8 cellular contexts compared by ENCODE assay signal in genomic region chr5:141877478-141878185, GRCh38. TPM values are rescaled to one million over a fixed set of nuclear protein-coding genes. Genes with fewer than 3 reads are reported as not detected.
A peak's percentile ranks its signal among the peaks of the same experiment; 100 is the strongest.
DNase-seq lines count a peak whose midpoint lies in the region; ATAC-seq and TF ChIP-seq lines count a peak whose summit lies in the region.

No MANE protein-coding gene starts in this region.

- intact Hi-C loops in psoas muscle (cut with DNase I) = loop anchor here (2.0 to 5.0 kb wide), 4 partner anchors 85 to 185 kb away; no protein-coding TSS in a partner anchor

- TF ChIP-seq CTCF in fibroblast of the aortic adventitia (IDR thresholded peaks at IDR 0.05; ENCODE audit: insufficient read depth, low read length) (no peak), psoas muscle (IDR thresholded peaks at IDR 0.05) (no peak)

- H3K36me3 ChIP-seq in psoas muscle (ENCODE audit: insufficient read depth in 1 of 2, low read depth in 1 of 2) = no peaks in the 10 kb centered on the region

- H3K9me3 ChIP-seq in psoas muscle = no peaks in the 10 kb centered on the region

- ATAC-seq in psoas muscle (no peak), HG03108 (IDR thresholded peaks at IDR 0.05; ENCODE audit: unreplicated experiment) (no peak)

- peak overlapping the region; percentile 63 for H3K27ac ChIP-seq in psoas muscle

- DNase-seq in activated effector memory CD4-positive, alpha-beta T cell treated with anti-CD3 and anti-CD28 coated beads, Interleukin-2, amount 50 U/mL, for 16 hours = peak; percentile 72
- no peak for DNase-seq in activated effector memory CD4-positive, alpha-beta T cell treated with Interleukin-2 at 50 U/mL for 16 hours
- peak; percentile 46 for DNase-seq in activated T-cell treated with anti-CD3 and anti-CD28 coated beads, Interleukin-2, amount 50 U/mL, for 1 hour
- DNase-seq in fibroblast of the aortic adventitia (ENCODE audit: low read depth) (no peak), psoas muscle (no peak), NOMO-1 treated with DMSO at 0.1 percent for 48 hours (lab: John Stamatoyannopoulos, UW; ENCODE audit: unreplicated experiment) (no peak), DMS153 (lab: John Stamatoyannopoulos, UW) (no peak)

- H3K27me3 ChIP-seq in psoas muscle (ENCODE audit: insufficient read depth in 3 of 3, low read length in 2 of 3) = peaks cover 0 to 58% (median 16%) of the 10 kb centered on the region in 3 donors

- 1% methylated on average over 46 to 55 of the region's 55 CpGs for WGBS in psoas muscle, 3 donors

- H3K4me3 ChIP-seq in fibroblast of the aortic adventitia (ENCODE audit: low read depth, low read length) (peak overlapping the region; percentile 58), psoas muscle (peak overlapping the region; percentile 71)

- H3K4me1 ChIP-seq in psoas muscle = peaks cover 20% of the 10 kb centered on the region

RNA-seq across cellular contexts. Expression of gene PCDH1, which starts 0.6 kb away (rescaled TPM):
- 0.90 and 3.2 TPM in 2 replicates for total RNA-seq in fibroblast of the aortic adventitia (ENCODE audit: low replicate concordance)
- total RNA-seq in psoas muscle = 10 to 100 TPM; 10.1 to 17.4 (median 13.7) TPM
- polyA plus RNA-seq in psoas muscle = 1 to 10 TPM; 4.2 to 8.8 (median 5.1) TPM

RNA-seq across cellular contexts. Expression of gene DELE1, which starts 46.0 kb away (rescaled TPM):
- total RNA-seq in fibroblast of the aortic adventitia (ENCODE audit: low replicate concordance) (50.9 and 59.0 TPM in 2 replicates), psoas muscle (10 to 100 TPM; 40.5 to 65.5 (median 53.3) TPM)
- 10 to 100 TPM; 23.1 to 38.2 (median 35.7) TPM for polyA plus RNA-seq in psoas muscle

Comparison
In these comparisons a context has a peak if more than half of its experiments do, and no peak if none do; other contexts are left out.
1. DNase-seq: peak in activated effector memory CD4-positive, alpha-beta T cell treated with anti-CD3 and anti-CD28 coated beads, Interleukin-2, amount 50 U/mL, for 16 hours (single experiment) and activated T-cell treated with anti-CD3 and anti-CD28 coated beads, Interleukin-2, amount 50 U/mL, for 1 hour (single experiment); none in activated effector memory CD4-positive, alpha-beta T cell treated with Interleukin-2 at 50 U/mL for 16 hours (single experiment), fibroblast of the aortic adventitia (single experiment), psoas muscle (0 of 2), NOMO-1 treated with DMSO at 0.1 percent for 48 hours (single experiment) and DMS153 (single experiment).